In the genomic region with DNA sequence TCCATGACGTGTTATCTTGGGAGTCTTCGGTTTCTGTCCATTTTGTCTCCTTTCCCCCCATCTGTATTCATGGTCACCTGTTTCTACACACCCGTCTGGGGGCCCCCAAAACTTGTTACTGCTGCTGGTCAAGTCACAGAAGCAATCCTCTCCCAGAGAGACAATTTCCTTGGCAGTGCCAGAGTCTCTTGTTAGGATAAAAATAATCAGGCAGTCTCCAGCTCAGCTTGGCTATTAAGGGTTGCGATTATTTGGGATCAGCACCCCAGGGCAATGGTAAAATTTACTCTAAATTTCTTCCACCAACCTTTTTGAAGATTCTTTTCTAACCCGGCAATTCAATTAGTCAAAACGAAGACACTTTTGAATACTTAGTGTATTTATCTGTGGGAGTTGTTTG, we compare ENCODE assay signal across 17 cellular contexts.
"Had no signal": no experiment of that assay in that cellular context is flagged by ENCODE, and none has a peak within 500 bp of the region (broad histone marks: within the 10 kb centered on the region; RNA-seq: fewer than 3 reads in every experiment).

No MANE protein-coding gene starts in this region.

- FAIRE-seq: endometrium, islet of Langerhans had no signal

- H3K4me3 ChIP-seq: cardiac muscle cell, gastroesophageal sphincter, testis, upper lobe of left lung had no signal

- H3K27ac ChIP-seq: cardiac muscle cell, gastroesophageal sphincter, skin epidermis, testis, upper lobe of left lung had no signal

- H3K4me1 ChIP-seq: gastroesophageal sphincter had no signal

- H3K9me3 ChIP-seq: gastroesophageal sphincter, testis, upper lobe of left lung had no signal

- ATAC-seq: gastroesophageal sphincter, left colon had no signal

- H3K27me3 ChIP-seq: cardiac muscle cell, gastroesophageal sphincter, testis, upper lobe of left lung had no signal

- H3K36me3 ChIP-seq: cardiac muscle cell, gastroesophageal sphincter, upper lobe of left lung had no signal

- DNase-seq: activated CD4-positive, alpha-beta T cell treated with anti-CD3 and anti-CD28 coated beads for 1 hour; activated CD4-positive, alpha-beta T cell treated with anti-CD3 and anti-CD28 coated beads, Interleukin-2, amount 50 U/mL, for 4 hours; activated naive CD4-positive, alpha-beta T cell treated with Interleukin-2 at 50 U/mL for 16 hours; activated T-cell treated with anti-CD3 and anti-CD28 coated beads for 4 hours; aorta; left colon; mammary epithelial cell; naive B cell; occipital lobe; T1000 had no signal
